ENCODE assay signal across 12 cellular contexts in the genomic region with DNA sequence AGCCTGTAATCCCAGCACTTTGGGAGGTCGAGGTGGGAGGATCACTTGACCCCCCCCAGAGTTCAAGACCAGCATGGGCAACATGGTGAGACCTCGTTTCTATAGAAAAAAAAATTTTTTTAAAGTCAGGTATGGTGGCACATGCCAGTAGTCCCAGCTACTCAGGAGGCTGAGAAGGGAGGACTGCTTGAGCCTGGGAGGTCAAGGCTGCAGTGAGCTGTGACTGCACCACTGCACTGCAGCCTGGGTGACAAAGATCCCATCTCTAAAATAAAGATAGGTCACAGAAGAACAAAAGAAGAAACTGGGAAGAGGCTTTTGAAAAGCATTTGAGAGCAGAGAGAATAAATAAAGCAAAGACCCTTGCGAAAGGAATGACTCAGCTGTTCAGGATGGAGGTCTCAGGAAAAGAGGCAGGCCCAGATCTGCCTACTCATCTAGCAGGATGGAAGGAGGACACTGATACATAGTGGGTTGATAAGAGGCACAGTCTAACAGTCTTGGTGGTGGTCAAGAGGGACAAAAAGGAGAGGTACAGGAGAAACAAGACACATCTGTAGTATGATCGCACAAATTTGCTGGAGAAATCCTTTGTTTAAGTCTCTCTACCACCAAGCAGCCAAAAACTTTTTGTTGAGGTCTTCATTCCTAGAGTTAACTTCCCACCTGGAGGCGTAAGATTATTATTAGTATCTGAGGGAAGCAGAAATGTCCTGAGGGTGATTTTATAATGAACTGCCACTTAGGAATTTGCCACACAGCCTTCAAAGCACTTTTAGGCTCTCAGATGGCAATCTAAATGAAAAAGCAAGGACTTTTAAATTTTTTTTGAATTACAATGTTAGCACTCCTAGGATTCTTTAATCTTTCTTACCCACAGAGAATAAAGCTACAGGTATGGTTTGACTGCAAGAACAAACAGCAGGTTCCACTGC. TPM values are rescaled to one million over a fixed set of nuclear protein-coding genes. Genes with fewer than 3 reads are reported as not detected.
DNase-seq lines count a peak whose midpoint lies in the region; ATAC-seq and TF ChIP-seq lines count a peak whose summit lies in the region.
"Had no signal": no experiment of that assay in that cellular context is flagged by ENCODE, and none has a peak within 500 bp of the region (broad histone marks: within the 10 kb centered on the region; RNA-seq: fewer than 3 reads in every experiment).

No MANE protein-coding gene starts in this region.

- peaks cover 14% of the 10 kb centered on the region for H3K4me1 ChIP-seq in SJSA1 (replicated peaks)
- H3K4me1 ChIP-seq: pancreas had no signal

- H3K4me1 Mint-ChIP-seq in activated naive CD4-positive, alpha-beta T cell treated with anti-CD3 and anti-CD28 coated beads for 36 hours (ENCODE audit: low read depth), result peaks cover 21% of the 10 kb centered on the region
- H3K4me1 Mint-ChIP-seq: immature natural killer cell had no signal

- H3K4me3 ChIP-seq in SJSA1 (no peak overlapping the region), epithelial cell of esophagus (ENCODE audit: low read length) (no peak overlapping the region), skeletal muscle cell (ENCODE audit: low read depth, low read length) (no peak overlapping the region)
- H3K4me3 ChIP-seq: pancreas had no signal

- peaks cover 32% of the 10 kb centered on the region for H3K36me3 Mint-ChIP-seq in activated naive CD4-positive, alpha-beta T cell treated with anti-CD3 and anti-CD28 coated beads for 36 hours (ENCODE audit: low read depth)

- H3K9me3 Mint-ChIP-seq in activated naive CD4-positive, alpha-beta T cell treated with anti-CD3 and anti-CD28 coated beads for 36 hours, result no peaks in the 10 kb centered on the region
- H3K9me3 Mint-ChIP-seq: immature natural killer cell had no signal

- H3K4me3 Mint-ChIP-seq in activated naive CD4-positive, alpha-beta T cell treated with anti-CD3 and anti-CD28 coated beads for 36 hours, result no peak overlapping the region
- H3K4me3 Mint-ChIP-seq: immature natural killer cell had no signal

- TF ChIP-seq CTCF in epithelial cell of esophagus (IDR thresholded peaks at IDR 0.05; ENCODE audit: insufficient read depth, low read depth, low read length, missing control alignments), result no peak

- no peak for ATAC-seq in GM21786 (IDR thresholded peaks at IDR 0.05; ENCODE audit: unreplicated experiment)
- ATAC-seq: pancreas had no signal

- peak overlapping the region; percentile 48 for H3K27ac ChIP-seq in SJSA1
- H3K27ac ChIP-seq: pancreas had no signal

- H3K27me3 ChIP-seq in SJSA1 (replicated peaks), result no peaks in the 10 kb centered on the region
- H3K27me3 ChIP-seq: pancreas had no signal

- no peaks in the 10 kb centered on the region for H3K9me3 ChIP-seq in SJSA1 (replicated peaks)
- H3K9me3 ChIP-seq: pancreas had no signal

- peaks cover 63% of the 10 kb centered on the region for H3K36me3 ChIP-seq in SJSA1

- intact Hi-C loops in activated naive CD4-positive, alpha-beta T cell treated with anti-CD3 and anti-CD28 coated beads for 36 hours (cut with micrococcal nuclease), result loop anchor here (1.0 to 5.0 kb wide), 4 partner anchors 17 to 135 kb away; partner anchors contain the start of genes TTC19 and ZSWIM7

- CTCF ChIA-PET in activated naive CD4-positive, alpha-beta T cell treated with anti-CD3 and anti-CD28 coated beads for 36 hours (lab: Charles Lee), result interaction anchor here (1.2 to 1.5 kb wide), 2 partner anchors 16 to 37 kb away, joined by 5 to 9 read pairs; partner anchors contain the start of gene ADORA2B

- H3K27me3 Mint-ChIP-seq in activated naive CD4-positive, alpha-beta T cell treated with anti-CD3 and anti-CD28 coated beads for 36 hours (ENCODE audit: low read depth), result no peaks in the 10 kb centered on the region

- DNase-seq in activated naive CD4-positive, alpha-beta T cell treated with anti-CD3 and anti-CD28 coated beads for 36 hours, result no peak
- no peak for DNase-seq in activated naive CD4-positive, alpha-beta T cell (lab: John Stamatoyannopoulos, UW)
- DNase-seq in SJSA1 (ENCODE audit: low read depth in 1 of 2, low spot score in 2 of 2) (no peak), epithelial cell of esophagus (ENCODE audit: low read depth) (peak; percentile 75), skeletal muscle cell (ENCODE audit: low read depth) (peak; percentile 46), HK-2 (ENCODE audit: unreplicated experiment) (no peak)
- DNase-seq in central memory CD4-positive, alpha-beta T cell, result no peak
- DNase-seq: activated T-cell treated with anti-CD3 and anti-CD28 coated beads, Interleukin-2, amount 50 U/mL, for 1 hour; immature natural killer cell; NCI-H510A treated with DMSO at 0.1 percent for 48 hours; pancreas had no signal

- H3K27ac Mint-ChIP-seq in activated naive CD4-positive, alpha-beta T cell treated with anti-CD3 and anti-CD28 coated beads for 36 hours, result peak overlapping the region; percentile 51

RNA-seq across cellular contexts. Expression of gene ZSWIM7, which starts 17.6 kb away (rescaled TPM):
- 10 to 100 TPM in 1 of 2 experiments, 1 to 10 TPM in 1; 8.3 to 10.8 TPM for total RNA-seq in activated naive CD4-positive, alpha-beta T cell treated with anti-CD3 and anti-CD28 coated beads for 36 hours
- 16.2 and 18.8 TPM in 2 replicates for total RNA-seq in SJSA1 (2014; rRNA removed; shearing (Covaris generic))

RNA-seq across cellular contexts. Expression of gene TTC19, which starts 17.7 kb away (rescaled TPM):
- 10 to 100 TPM; 18.8 to 20.8 TPM for total RNA-seq in activated naive CD4-positive, alpha-beta T cell treated with anti-CD3 and anti-CD28 coated beads for 36 hours
- 23.1 and 28.9 TPM in 2 replicates for total RNA-seq in SJSA1 (2014; rRNA removed; shearing (Covaris generic))

RNA-seq across cellular contexts. Expression of gene ADORA2B, which starts 37.0 kb away (rescaled TPM):
- under 1 TPM in 1 of 2 experiments, not detected in 1; 0.12 TPM for total RNA-seq in activated naive CD4-positive, alpha-beta T cell treated with anti-CD3 and anti-CD28 coated beads for 36 hours
- total RNA-seq in SJSA1 (2014; rRNA removed; shearing (Covaris generic)), result 8.5 and 19.5 TPM in 2 replicates

Comparison
In these comparisons a context has a peak if more than half of its experiments do, and no peak if none do; other contexts are left out.
1. DNase-seq: peak in epithelial cell of esophagus (single experiment) and skeletal muscle cell (single experiment); none in activated naive CD4-positive, alpha-beta T cell treated with anti-CD3 and anti-CD28 coated beads for 36 hours (single experiment), activated naive CD4-positive, alpha-beta T cell (0 of 4), SJSA1 (0 of 2), HK-2 (single experiment) and central memory CD4-positive, alpha-beta T cell (single experiment).